In genomic region chr13:77372275-77372674, GRCh38 we compare ENCODE assay signal across 1 cellular context.
TF ChIP-seq lines count a peak whose summit lies in the region.

No MANE protein-coding gene starts in this region.

TF ChIP-seq in GM12878, 131 proteins besides CTCF, POLR2A, EP300 and RAD21 (continued from another document):
- TF ChIP-seq CBFB (IDR thresholded peaks at IDR 0.05; ENCODE audit: low read depth), result no peak
- no peak for TF ChIP-seq RUNX3 (IDR thresholded peaks at IDR 0.05; ENCODE audit: low read length)
- no peak for TF ChIP-seq FOXM1 (IDR thresholded peaks at IDR 0.05; ENCODE audit: low read depth, low read length)
- no peak for TF ChIP-seq TCF7 (IDR thresholded peaks at IDR 0.05; ENCODE audit: borderline replicate concordance)
- no peak for TF ChIP-seq SIX5 (IDR thresholded peaks at IDR 0.05; ENCODE audit: low read depth, low read length, severe bottlenecking)
- no peak for TF ChIP-seq SMARCA5 (IDR thresholded peaks at IDR 0.05)
- TF ChIP-seq ZBED1 (IDR thresholded peaks at IDR 0.05; ENCODE audit: borderline replicate concordance), result no peak
